In genomic region chr3:152915695-152916094, GRCh38 we compare ENCODE assay signal across 19 cellular contexts.
A peak's percentile ranks its signal among the peaks of the same experiment; 100 is the strongest.
DNase-seq lines count a peak whose midpoint lies in the region; ATAC-seq, FAIRE-seq and TF ChIP-seq lines count a peak whose summit lies in the region.
"Had no signal": no experiment of that assay in that cellular context is flagged by ENCODE, and none has a peak within 500 bp of the region (broad histone marks: within the 10 kb centered on the region; RNA-seq: fewer than 3 reads in every experiment).

No MANE protein-coding gene starts in this region.

- H3K4me1 ChIP-seq in Caco-2 (peaks cover 21% of the 10 kb centered on the region), K562 (replicated peaks in 1 of 2; ENCODE audit: control insufficient read depth in 2 of 2, insufficient read depth in 2 of 2, low read length in 2 of 2) (0 out of 5 replicates have a peak, but pooled peaks cover 0 to 2% of the 10 kb centered on the region in 2 experiments), foreskin keratinocyte (peaks cover 3% of the 10 kb centered on the region)

- no peak overlapping the region for H3K9ac ChIP-seq in K562 (ENCODE audit: insufficient read depth in 1 of 2, low read depth in 2 of 2, low read length in 2 of 2)
- H3K9ac ChIP-seq: BLaER1 had no signal

- peak overlapping the region; percentile 7 for H3K4me3 Mint-ChIP-seq in Caco-2 (ENCODE audit: unreplicated experiment)
- H3K4me3 Mint-ChIP-seq: CD8-positive, alpha-beta memory T cell; HFFc6; IgD-negative memory B cell had no signal

- peaks cover 8% of the 10 kb centered on the region for H3K4me1 Mint-ChIP-seq in Caco-2 (ENCODE audit: low read depth, unreplicated experiment)
- H3K4me1 Mint-ChIP-seq: CD8-positive, alpha-beta memory T cell had no signal

- H3K4me2 ChIP-seq in K562 (ENCODE audit: insufficient read depth, low read length), result no peak overlapping the region
- H3K4me2 ChIP-seq: BLaER1 had no signal

- peaks cover 9% of the 10 kb centered on the region for H3K9me3 Mint-ChIP-seq in Caco-2 (ENCODE audit: unreplicated experiment)
- H3K9me3 Mint-ChIP-seq: IgD-negative memory B cell had no signal

- no peak for TF ChIP-seq CTCF in Caco-2 (IDR thresholded peaks at IDR 0.05; ENCODE audit: insufficient read depth in 1 of 2, low read depth in 1 of 2, low read length in 1 of 2, severe bottlenecking in 1 of 2, unreplicated experiment in 1 of 2)
- no peak for TF ChIP-seq CTCF in K562 (IDR thresholded peaks at IDR 0.05 in 2 of 3, conservative IDR thresholded peaks at IDR 0.05 in 1 of 3; ENCODE audit: insufficient read depth in 2 of 3, low read depth in 1 of 3, low read length in 3 of 3)
- TF ChIP-seq CTCF in foreskin keratinocyte (conservative IDR thresholded peaks at IDR 0.05), result no peak

- no peaks in the 10 kb centered on the region for H3K9me3 ChIP-seq in Caco-2
- no peaks in the 10 kb centered on the region for H3K9me3 ChIP-seq in K562 (replicated peaks; ENCODE audit: control insufficient read depth, insufficient read depth, low read depth, low read length)
- H3K9me3 ChIP-seq: BLaER1 had no signal

- CTCF ChIA-PET in Caco-2 (lab: Charles Lee) (no interaction called here), K562 (lab: Yijun Ruan, JAX; ENCODE audit: low intra/inter-chr PET ratio) (no interaction called here)

- 13% methylated on average over 3 of the region's 3 CpGs for WGBS in K562 (ENCODE audit: insufficient coverage, low coverage, missing lambda C conversion rate)

- H3K27ac ChIP-seq in K562 (ENCODE audit: extremely low read depth, low read depth, low read length) (no peak overlapping the region), foreskin keratinocyte (no peak overlapping the region)
- H3K27ac ChIP-seq: 22Rv1, BLaER1 had no signal

- H3K4me3 ChIP-seq in Caco-2 (ENCODE audit: low read depth, low read length), result no peak overlapping the region
- H3K4me3 ChIP-seq in K562, result no peak overlapping the region
- H3K4me3 ChIP-seq: BLaER1 had no signal

- no TSS peak for BruUV-seq in Caco-2 (replicated peaks; lab: Mats Ljungman, UMichigan)
- no TSS peak for BruUV-seq in K562 (replicated peaks; lab: Mats Ljungman, UMichigan)

- TF ChIP-seq POLR2A in K562 (conservative IDR thresholded peaks at IDR 0.05), result no peak

- intact Hi-C loops in Caco-2 (cut with micrococcal nuclease; ENCODE audit: unreplicated experiment) (no loop called here), K562 (cut with micrococcal nuclease) (no loop called here), sciatic nerve (cut with DNase I) (no loop called here)

- FAIRE-seq in K562 (lab: Jason Lieb, UNC), result no peak
- FAIRE-seq: G401.6, GM12891 had no signal

- no peak for TF ChIP-seq RAD21 in K562 (CRISPR knock-in tag; conservative IDR thresholded peaks at IDR 0.05 in 1 of 2, IDR thresholded peaks at IDR 0.05 in 1 of 2)

- no peaks in the 10 kb centered on the region for H4K20me1 ChIP-seq in K562 (replicated peaks; ENCODE audit: control insufficient read depth, insufficient read depth, low read length)
- H4K20me1 ChIP-seq: BLaER1 had no signal

- no peaks in the 10 kb centered on the region for H3K79me2 ChIP-seq in K562 (ENCODE audit: control insufficient read depth, insufficient read depth, low read length)

- TF ChIP-seq EP300 in K562 (IDR thresholded peaks at IDR 0.05; ENCODE audit: low read length), result no peak

- no peaks in the 10 kb centered on the region for H3K27me3 Mint-ChIP-seq in Caco-2 (ENCODE audit: insufficient read depth, unreplicated experiment)
- H3K27me3 Mint-ChIP-seq: CD8-positive, alpha-beta memory T cell; IgD-negative memory B cell had no signal

- ATAC-seq in K562, result peak; percentile 78
- ATAC-seq in foreskin keratinocyte, result peak; percentile 20
- no peak for ATAC-seq in GM21526 (IDR thresholded peaks at IDR 0.05; ENCODE audit: low FRiP score, unreplicated experiment)
- no peak for ATAC-seq in sciatic nerve
- no peak for ATAC-seq in GM18858 (IDR thresholded peaks at IDR 0.05; ENCODE audit: unreplicated experiment)

- POLR2A ChIA-PET in Caco-2 (lab: Charles Lee) (no interaction called here), K562 (lab: Yijun Ruan, JAX) (interaction anchor here (0.9 kb wide), 1 partner anchor 17 kb away, joined by 3 read pairs; no protein-coding TSS in a partner anchor)

- H3K27me3 ChIP-seq in Caco-2 (replicated peaks; ENCODE audit: control insufficient read depth, insufficient read depth, low read length), result no peaks in the 10 kb centered on the region
- H3K27me3 ChIP-seq in K562 (ENCODE audit: control insufficient read depth in 2 of 2, insufficient read depth in 2 of 2, low read length in 2 of 2), result no peaks in the 10 kb centered on the region
- no peaks in the 10 kb centered on the region for H3K27me3 ChIP-seq in foreskin keratinocyte
- H3K27me3 ChIP-seq: BLaER1 had no signal

- DNase-seq in Caco-2, result no peak
- peak in 2 of 4 experiments; percentile 16 to 49 for DNase-seq in K562 (ENCODE audit: extremely low read depth in 1 of 4, low spot score in 3 of 4)
- DNase-seq in foreskin keratinocyte, result no peak
- DNase-seq in mucosa of gallbladder (ENCODE audit: low spot score), result peak; percentile 62
- no peak for DNase-seq in sciatic nerve (ENCODE audit: low spot score)
- no peak for DNase-seq in EL
- DNase-seq: AML-193; CD8-positive, alpha-beta memory T cell; DMS 273 treated with DMSO at 0.1 percent for 48 hours; DMS79; HCEC 1CT; HFFc6 had no signal

- H3K36me3 Mint-ChIP-seq in Caco-2 (ENCODE audit: insufficient read depth, unreplicated experiment), result no peaks in the 10 kb centered on the region
- H3K36me3 Mint-ChIP-seq: CD8-positive, alpha-beta memory T cell; IgD-negative memory B cell had no signal

- no peak overlapping the region for H2AFZ ChIP-seq in K562 (ENCODE audit: low read depth, low read length)

- in situ Hi-C loops in K562 (cut with MboI), result no loop called here

- H3K27ac Mint-ChIP-seq in Caco-2 (ENCODE audit: unreplicated experiment), result peak overlapping the region; percentile 54
- H3K27ac Mint-ChIP-seq: CD8-positive, alpha-beta memory T cell; HFFc6; IgD-negative memory B cell had no signal

- H3K9me1 ChIP-seq in K562 (ENCODE audit: control insufficient read depth, insufficient read depth, low read length), result no peaks in the 10 kb centered on the region

- H3K36me3 ChIP-seq in Caco-2 (ENCODE audit: control insufficient read depth, insufficient read depth, low read length) (no peaks in the 10 kb centered on the region), K562 (ENCODE audit: control insufficient read depth, insufficient read depth, low read length) (no peaks in the 10 kb centered on the region)
- H3K36me3 ChIP-seq: BLaER1 had no signal

TF ChIP-seq in K562, 482 proteins besides CTCF, POLR2A, EP300 and RAD21 (continues in another document):
- TF ChIP-seq TGIF2 (CRISPR knock-in tag; IDR thresholded peaks at IDR 0.05), result no peak
- TF ChIP-seq TBL1XR1 (IDR thresholded peaks at IDR 0.05; ENCODE audit: low read length in 2 of 2), result no peak
- no peak for TF ChIP-seq MLLT1 (IDR thresholded peaks at IDR 0.05)
- no peak for TF ChIP-seq PHB (CRISPR knock-in tag; IDR thresholded peaks at IDR 0.05)
- no peak for TF ChIP-seq MXI1 (IDR thresholded peaks at IDR 0.05; ENCODE audit: low read depth, low read length)
- no peak for TF ChIP-seq HDAC2 (IDR thresholded peaks at IDR 0.05)
- TF ChIP-seq IRF2 (CRISPR knock-in tag; IDR thresholded peaks at IDR 0.05), result no peak
- no peak for TF ChIP-seq HCFC1 (IDR thresholded peaks at IDR 0.05; ENCODE audit: low read depth, low read length)
- TF ChIP-seq ZNF280A (IDR thresholded peaks at IDR 0.05; ENCODE audit: low read depth, partially characterized antibody), result no peak
- no peak for TF ChIP-seq TSC22D4 (tag; IDR thresholded peaks at IDR 0.05)
- no peak for TF ChIP-seq GTF2E2 (tag; IDR thresholded peaks at IDR 0.05)
- no peak for TF ChIP-seq ZHX1 (conservative IDR thresholded peaks at IDR 0.05; ENCODE audit: low read length)

Comparison
In these comparisons a context has a peak if more than half of its experiments do, and no peak if none do; other contexts are left out.
1. ATAC-seq: peak in K562 (single experiment) and foreskin keratinocyte (single experiment); none in GM21526 (single experiment), sciatic nerve (single experiment) and GM18858 (single experiment).